ENCODE assay signal across 1 cellular context in the genomic region with DNA sequence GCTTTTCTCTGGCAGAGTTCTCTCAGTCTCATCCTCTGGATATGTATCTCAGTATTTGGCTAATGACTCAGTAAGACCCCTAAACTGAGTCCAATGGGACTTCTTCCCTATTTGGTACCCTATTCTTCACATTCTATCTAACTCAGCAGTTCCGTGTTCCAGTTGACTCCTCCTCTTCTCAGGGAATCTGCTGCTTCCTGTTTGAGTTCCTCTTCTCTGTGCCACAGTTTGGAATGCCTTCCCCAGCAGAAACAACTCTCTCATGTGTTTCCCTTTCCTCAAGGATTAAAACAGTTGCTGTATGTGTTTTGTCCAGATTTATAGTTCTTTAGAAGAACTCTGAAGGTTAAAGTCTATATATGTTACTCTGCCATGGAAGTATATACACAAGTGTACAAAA.
TF ChIP-seq lines count a peak whose summit lies in the region.

No MANE protein-coding gene starts in this region.

TF ChIP-seq in endothelial cell of umbilical vein, 7 proteins besides CTCF, POLR2A, EP300 and RAD21:
- TF ChIP-seq, protein P1, sequence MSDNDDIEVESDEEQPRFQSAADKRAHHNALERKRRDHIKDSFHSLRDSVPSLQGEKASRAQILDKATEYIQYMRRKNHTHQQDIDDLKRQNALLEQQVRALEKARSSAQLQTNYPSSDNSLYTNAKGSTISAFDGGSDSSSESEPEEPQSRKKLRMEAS (IDR thresholded peaks at IDR 0.05; ENCODE audit: insufficient read depth, insufficient read length): no peak
- TF ChIP-seq EZH2 (IDR thresholded peaks at IDR 0.05; ENCODE audit: borderline replicate concordance, low read depth, low read length, severe bottlenecking) (no peak), FOS (IDR thresholded peaks at IDR 0.05; ENCODE audit: borderline replicate concordance, insufficient read depth, low read length) (no peak), GATA2 (IDR thresholded peaks at IDR 0.05; ENCODE audit: insufficient read depth, insufficient read length, low read depth, low read length) (no peak), MYC (IDR thresholded peaks at IDR 0.05; ENCODE audit: low read depth, low read length) (no peak), JUN (IDR thresholded peaks at IDR 0.05; ENCODE audit: borderline replicate concordance, insufficient read depth, insufficient read length, low read depth) (no peak), POLR2AphosphoS5 (IDR thresholded peaks at IDR 0.05; ENCODE audit: insufficient read depth, low read depth, low read length) (no peak)
